In the genomic region with DNA sequence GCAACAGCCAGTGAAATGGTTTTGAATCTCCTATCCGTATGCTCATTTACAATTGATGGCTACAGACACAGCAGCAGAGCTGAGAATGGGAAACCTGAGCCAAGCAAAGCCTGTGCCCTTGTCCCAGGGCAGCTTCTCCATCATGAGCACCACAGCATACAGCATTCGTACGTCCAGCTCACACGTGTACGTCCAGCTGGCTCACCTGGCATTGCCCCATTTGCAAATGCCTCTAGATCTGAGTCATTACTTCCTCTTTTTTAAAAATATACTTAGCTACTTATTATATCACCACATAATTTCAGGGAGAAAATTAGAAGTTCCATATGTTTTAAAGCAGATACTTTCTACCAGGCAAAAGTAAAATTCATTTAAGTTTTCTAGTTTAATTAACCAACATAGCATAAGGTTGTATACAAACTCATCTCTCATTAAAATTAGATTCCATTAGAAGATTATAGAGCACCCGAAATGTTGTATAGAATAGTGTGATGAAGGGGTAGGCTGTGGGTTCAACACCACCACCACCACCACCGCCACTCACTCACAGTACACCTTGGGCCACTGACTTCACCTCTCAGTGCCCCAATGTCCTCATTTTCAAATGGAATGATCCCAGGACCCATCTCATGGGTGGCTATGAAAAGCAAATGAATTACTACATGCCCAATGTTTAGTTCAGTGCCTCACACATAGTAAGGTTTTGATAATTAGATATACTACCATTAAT, we compare ENCODE assay signal across 12 cellular contexts. TPM values are rescaled to one million over a fixed set of nuclear protein-coding genes. Genes with fewer than 3 reads are reported as not detected.
DNase-seq lines count a peak whose midpoint lies in the region; ATAC-seq, FAIRE-seq and TF ChIP-seq lines count a peak whose summit lies in the region.
"Had no signal": no experiment of that assay in that cellular context is flagged by ENCODE, and none has a peak within 500 bp of the region (broad histone marks: within the 10 kb centered on the region; RNA-seq: fewer than 3 reads in every experiment).

No MANE protein-coding gene starts in this region.

- H3K23ac ChIP-seq in IMR-90 (ENCODE audit: low read depth, low read length): no peak overlapping the region
- H3K23ac ChIP-seq in H1 (ENCODE audit: insufficient read length): no peak overlapping the region

- TF ChIP-seq RAD21 in IMR-90 (IDR thresholded peaks at IDR 0.05; ENCODE audit: low read length) (no peak), H1 (IDR thresholded peaks at IDR 0.05 in 1 of 2, conservative IDR thresholded peaks at IDR 0.05 in 1 of 2; ENCODE audit: low read depth in 2 of 2, low read length in 2 of 2) (no peak)

- H2BK5ac ChIP-seq in IMR-90 (ENCODE audit: low read depth, low read length, poor library complexity, severe bottlenecking) (no peak overlapping the region), H1 (ENCODE audit: low read depth, low read length) (no peak overlapping the region)

- no peak overlapping the region for H2BK12ac ChIP-seq in H1 (ENCODE audit: low read depth, low read length)

- no peak overlapping the region for H3K9ac ChIP-seq in IMR-90 (ENCODE audit: low read depth, low read length)
- H3K9ac ChIP-seq in H1 (replicated peaks in 1 of 4; ENCODE audit: extremely low read depth in 1 of 4, low read depth in 3 of 4, low read length in 3 of 4): no peak overlapping the region
- H3K9ac ChIP-seq: KMS-11 had no signal

- no peak overlapping the region for H4K8ac ChIP-seq in IMR-90 (ENCODE audit: low read depth in 2 of 2, low read length in 2 of 2)
- H4K8ac ChIP-seq in H1 (ENCODE audit: extremely low read depth, insufficient read depth, low read length): no peak overlapping the region

- H3K9me1 ChIP-seq in IMR-90 (ENCODE audit: insufficient read depth, low read length): no peaks in the 10 kb centered on the region

- H2BK15ac ChIP-seq in IMR-90 (ENCODE audit: low read depth, low read length) (no peak overlapping the region), H1 (ENCODE audit: low read length) (no peak overlapping the region)

- H3K79me2 ChIP-seq in H1 (ENCODE audit: control insufficient read depth in 1 of 2, insufficient read depth in 2 of 2, low read length in 2 of 2): no peaks in the 10 kb centered on the region

- CTCF ChIA-PET in IMR-90 (lab: Yijun Ruan, JAX): no interaction called here
- CTCF ChIA-PET in H1 (lab: Charles Lee; ENCODE audit: partially characterized antibody): interaction anchor here (0.5 to 6.1 kb wide), 4 partner anchors 7 to 395 kb away, joined by 3 to 50 read pairs (median 3); no protein-coding TSS in a partner anchor

- no peak overlapping the region for H2BK20ac ChIP-seq in IMR-90 (ENCODE audit: low read depth, low read length)
- no peak overlapping the region for H2BK20ac ChIP-seq in H1 (ENCODE audit: low read length)

- H3K18ac ChIP-seq in IMR-90 (ENCODE audit: low read depth, low read length) (no peak overlapping the region), H1 (ENCODE audit: extremely low read depth, low read length) (no peak overlapping the region)

- no peak overlapping the region for H3K4me2 ChIP-seq in IMR-90 (ENCODE audit: low read depth, low read length)
- H3K4me2 ChIP-seq in H1 (ENCODE audit: insufficient read depth in 1 of 2, low read depth in 2 of 2, low read length in 2 of 2): no peak overlapping the region
- H3K4me2 ChIP-seq: KMS-11 had no signal

- no peak overlapping the region for H3K4me3 ChIP-seq in IMR-90 (ENCODE audit: insufficient read depth, low read depth, low read length)
- H3K4me3 ChIP-seq in H1 (ENCODE audit: extremely low read depth in 1 of 4, insufficient read depth in 2 of 4, low read depth in 3 of 4, low read length in 4 of 4): no peak overlapping the region
- H3K4me3 ChIP-seq in left lung: no peak overlapping the region
- H3K4me3 ChIP-seq in ovary: no peak overlapping the region
- H3K4me3 ChIP-seq in lower lobe of right lung: no peak overlapping the region

- TF ChIP-seq EP300 in H1 (IDR thresholded peaks at IDR 0.05; ENCODE audit: borderline replicate concordance in 1 of 2, low read depth in 2 of 2, low read length in 2 of 2) (no peak), ovary (IDR thresholded peaks at IDR 0.05) (no peak)

- no peak for TF ChIP-seq POLR2A in IMR-90 (IDR thresholded peaks at IDR 0.05; ENCODE audit: low read depth, low read length)
- no peak for TF ChIP-seq POLR2A in H1 (IDR thresholded peaks at IDR 0.05; ENCODE audit: control extremely low read depth in 1 of 2, low read depth in 2 of 2, low read length in 2 of 2)
- no peak for TF ChIP-seq POLR2A in ovary (IDR thresholded peaks at IDR 0.05)

- H3K36me3 ChIP-seq in IMR-90 (ENCODE audit: control insufficient read depth, insufficient read depth, low read length) (no peaks in the 10 kb centered on the region), H1 (ENCODE audit: control insufficient read depth in 2 of 4, insufficient read depth in 4 of 4, low read length in 3 of 4) (no peaks in the 10 kb centered on the region), left lung (no peaks in the 10 kb centered on the region), ovary (no peaks in the 10 kb centered on the region), lower lobe of right lung (no peaks in the 10 kb centered on the region)

- intact Hi-C loops in IMR-90 (cut with micrococcal nuclease): no loop called here
- intact Hi-C loops in left lung (cut with DNase I): no loop called here
- intact Hi-C loops in ovary (cut with DNase I): loop anchor here in 2 of 4 donors (10.0 kb wide), 3 partner anchors 177 to 527 kb away; no protein-coding TSS in a partner anchor
- intact Hi-C loops in lower lobe of right lung (cut with DNase I): no loop called here

- no peak overlapping the region for H4K5ac ChIP-seq in IMR-90 (ENCODE audit: low read depth, low read length)
- no peak overlapping the region for H4K5ac ChIP-seq in H1 (ENCODE audit: insufficient read length, low read depth, low read length)

- H3K9me3 ChIP-seq in IMR-90 (ENCODE audit: control insufficient read depth, insufficient read depth, low read length) (peaks cover 4% of the 10 kb centered on the region; the same call in 1 of the 2 replicates), H1 (ENCODE audit: insufficient read depth in 2 of 2, low read depth in 1 of 2, low read length in 1 of 2) (no peaks in the 10 kb centered on the region), left lung (peaks cover 0 to 10% of the 10 kb centered on the region in 2 donors), ovary (peaks cover 0 to 5% of the 10 kb centered on the region in 2 donors), lower lobe of right lung (peaks cover 6% of the 10 kb centered on the region)

- dilution Hi-C loops in IMR-90 (cut with HindIII; ENCODE audit: low sequenced_read_pairs, unreplicated experiment): no loop called here

- H2AFZ ChIP-seq in IMR-90 (replicated peaks; ENCODE audit: low read length, poor library complexity) (no peak overlapping the region), H1 (ENCODE audit: low read length) (no peak overlapping the region)

- DNase-seq in IMR-90: peak; percentile 61
- DNase-seq in H1 (ENCODE audit: low read depth in 1 of 2, low spot score in 2 of 2): no peak
- no peak for DNase-seq in NCI-H2171 treated with DMSO at 0.1 percent for 48 hours (lab: John Stamatoyannopoulos, UW)
- DNase-seq in left lung: no peak
- DNase-seq in ovary: no peak
- no peak for DNase-seq in lower lobe of right lung
- DNase-seq: activated CD4-positive, CD25-positive, alpha-beta regulatory T cell; DND-41; effector CD4-positive, alpha-beta T cell had no signal

- H3K14ac ChIP-seq in IMR-90 (replicated peaks; ENCODE audit: low read depth, low read length) (no peak overlapping the region), H1 (ENCODE audit: insufficient read length) (no peak overlapping the region)

- no peak overlapping the region for H3K4ac ChIP-seq in IMR-90 (ENCODE audit: low read depth, low read length)
- H3K4ac ChIP-seq in H1 (replicated peaks; ENCODE audit: insufficient read length, low read depth, low read length): no peak overlapping the region

- FAIRE-seq in H1 (lab: Jason Lieb, UNC): no peak

- no peak overlapping the region for H2BK120ac ChIP-seq in IMR-90 (ENCODE audit: low read depth, low read length)
- no peak overlapping the region for H2BK120ac ChIP-seq in H1 (replicated peaks; ENCODE audit: low read depth, low read length)

- no peak overlapping the region for H2AK9ac ChIP-seq in IMR-90 (replicated peaks; ENCODE audit: low read depth, low read length, poor library complexity)

- H3K56ac ChIP-seq in IMR-90 (ENCODE audit: extremely low read depth, insufficient read depth, low read length): no peak overlapping the region
- H3K56ac ChIP-seq in H1 (replicated peaks; ENCODE audit: insufficient read length, low read depth, low read length): no peak overlapping the region

- H3K27me3 ChIP-seq in IMR-90 (ENCODE audit: control insufficient read depth, insufficient read depth, low read length) (peaks cover 3% of the 10 kb centered on the region; the same call in 1 of the 2 replicates), H1 (replicated peaks in 1 of 4; ENCODE audit: control insufficient read depth in 3 of 4, extremely low read depth in 1 of 4, insufficient read depth in 3 of 4, low read length in 3 of 4) (no peaks in the 10 kb centered on the region), left lung (no peaks in the 10 kb centered on the region), ovary (no peaks in the 10 kb centered on the region), lower lobe of right lung (ENCODE audit: low read depth) (no peaks in the 10 kb centered on the region)

- in situ Hi-C loops in IMR-90 (cut with MboI; ENCODE audit: low sequenced_read_pairs): no loop called here

- no TSS peak for BruUV-seq in IMR-90 (replicated peaks; lab: Mats Ljungman, UMichigan)

- H2AK5ac ChIP-seq in IMR-90 (ENCODE audit: low read depth, low read length) (no peak overlapping the region), H1 (ENCODE audit: low read depth, low read length) (no peak overlapping the region)

- POLR2A ChIA-PET in IMR-90 (lab: Charles Lee; ENCODE audit: unreplicated experiment) (no interaction called here), H1 (lab: Charles Lee; ENCODE audit: partially characterized antibody) (no interaction called here)

- 88% methylated on average over 1 of the region's 7 CpGs; no CpG with 5 or more reads in 1 of the 2 experiments for WGBS in IMR-90 (ENCODE audit: extremely low coverage in 2 of 2, insufficient read length in 1 of 2), 2 experiments
- WGBS in H1 (ENCODE audit: extremely low coverage in 1 of 2, insufficient coverage in 1 of 2, insufficient read length in 1 of 2, insufficient replicate concordance in 2 of 2, low coverage in 1 of 2, low lambda C conversion rate in 2 of 2, missing lambda C conversion rate in 1 of 2), 2 experiments: 90% methylated on average over 7 of the region's 7 CpGs; no CpG with 5 or more reads in 1 of the 2 experiments
- 51 to 68% (median 58%) methylated on average over 7 of the region's 7 CpGs for WGBS in ovary, 3 donors

- H3K4me1 ChIP-seq in IMR-90 (ENCODE audit: control insufficient read depth, insufficient read depth, low read length): 0 out of 2 replicates have a peak, but pooled peaks cover 1% of the 10 kb centered on the region
- H3K4me1 ChIP-seq in H1 (replicated peaks in 1 of 4; ENCODE audit: control insufficient read depth in 3 of 4, insufficient read depth in 4 of 4, low read length in 3 of 4): no peaks in the 10 kb centered on the region
- H3K4me1 ChIP-seq in left lung: peaks cover 12 to 26% of the 10 kb centered on the region in 2 donors
- no peaks in the 10 kb centered on the region for H3K4me1 ChIP-seq in ovary (ENCODE audit: insufficient read depth)
- peaks cover 7% of the 10 kb centered on the region for H3K4me1 ChIP-seq in lower lobe of right lung

- H4K91ac ChIP-seq in IMR-90 (ENCODE audit: insufficient read depth, low read depth, low read length) (no peak overlapping the region), H1 (replicated peaks; ENCODE audit: insufficient read length, low read length) (peak overlapping the region; percentile 37)

- H3K79me1 ChIP-seq in IMR-90 (ENCODE audit: low read depth in 1 of 2, low read length in 2 of 2) (no peaks in the 10 kb centered on the region), H1 (ENCODE audit: low read depth, low read length) (no peaks in the 10 kb centered on the region)

- ATAC-seq in GM18499 (IDR thresholded peaks at IDR 0.05; ENCODE audit: insufficient read depth, unreplicated experiment): peak; percentile 83
- ATAC-seq in GM21825 (IDR thresholded peaks at IDR 0.05; ENCODE audit: unreplicated experiment): peak; percentile 90
- ATAC-seq in IMR-90 (ENCODE audit: low read depth): no peak
- ATAC-seq in left lung: no peak
- ATAC-seq in lower lobe of right lung: no peak

- H3K27ac ChIP-seq in IMR-90 (ENCODE audit: insufficient read depth, low read length): no peak overlapping the region
- no peak overlapping the region for H3K27ac ChIP-seq in H1 (ENCODE audit: low read depth, low read length)
- no peak overlapping the region for H3K27ac ChIP-seq in left lung
- H3K27ac ChIP-seq in ovary: no peak overlapping the region
- H3K27ac ChIP-seq in lower lobe of right lung: no peak overlapping the region
- H3K27ac ChIP-seq: KMS-11 had no signal

- no peaks in the 10 kb centered on the region for H3K23me2 ChIP-seq in H1 (ENCODE audit: low read depth, low read length)

- TF ChIP-seq CTCF in IMR-90 (conservative IDR thresholded peaks at IDR 0.05; ENCODE audit: low read depth, low read length) (no peak), H1 (IDR thresholded peaks at IDR 0.05; ENCODE audit: control extremely low read depth in 1 of 3, insufficient read depth in 1 of 3, low read depth in 1 of 3, low read length in 3 of 3) (no peak), left lung (IDR thresholded peaks at IDR 0.05) (no peak), ovary (IDR thresholded peaks at IDR 0.05) (no peak), lower lobe of right lung (IDR thresholded peaks at IDR 0.05) (no peak)

- H4K20me1 ChIP-seq in IMR-90 (ENCODE audit: insufficient read depth, low read length): no peaks in the 10 kb centered on the region
- H4K20me1 ChIP-seq in H1 (replicated peaks in 1 of 2; ENCODE audit: control insufficient read depth in 1 of 2, insufficient read depth in 2 of 2, low read length in 2 of 2): no peaks in the 10 kb centered on the region

RNA-seq across cellular contexts. Expression of gene TMEM177, which starts 31.4 kb away (rescaled TPM):
- total RNA-seq in IMR-90 (2012; rRNA removed) (6.8 and 7.8 TPM in 2 replicates), left lung (1 to 10 TPM; 7.5 to 9.7 TPM), ovary (10 to 100 TPM in 5 of 7 donors, 1 to 10 TPM in 2; 5.7 to 19.0 (median 11.7) TPM), lower lobe of right lung (5.8 TPM)
- polyA plus RNA-seq in IMR-90 (2012; rRNA removed) (8.2 and 8.7 TPM in 2 replicates), H1 (2011; rRNA removed) (84.9 and 86.7 TPM in 2 replicates), ovary (1 to 10 TPM; 5.9 to 8.5 TPM)
- 7.2 and 12.6 TPM in 2 replicates for polyA plus RNA-seq in IMR-90 (2012; cell fraction: cytosol; rRNA removed)
- 4.4 and 6.8 TPM in 2 replicates for polyA plus RNA-seq in IMR-90 (2012; cell fraction: nucleus; rRNA removed; ENCODE audit: low replicate concordance)
- 43.4 and 47.0 TPM in 2 replicates for total RNA-seq in H1 (2021; fragmentation: NEBNext Ultra II Directional; extraction: Animal tissue kit (Norgen Biotek cat#: 25700))
- polyA plus RNA-seq in H1 (2011; cell fraction: cytosol; rRNA removed): 67.7 TPM
- polyA plus RNA-seq in H1 (2011; cell fraction: nucleus; rRNA removed): 54.9 TPM
- 23.4 to 46.6 TPM (median 44.7 TPM) in 4 replicates for polyA plus RNA-seq in H1 (2012, experiment 1 of 2)
- polyA plus RNA-seq in H1 (2012, experiment 2 of 2): 51.9 TPM
- 29.3 TPM for polyA plus RNA-seq in H1 (2013, experiment 1 of 2)
- 28.9 TPM for polyA plus RNA-seq in H1 (2013, experiment 2 of 2)
- polyA minus RNA-seq in H1 (2011; rRNA and poly(A)+ RNA removed): 32.5 and 34.3 TPM in 2 replicates
- 16.4 TPM for polyA minus RNA-seq in H1 (2011; cell fraction: cytosol; rRNA and poly(A)+ RNA removed)
- polyA minus RNA-seq in H1 (2011; cell fraction: nucleus; rRNA and poly(A)+ RNA removed): 35.0 TPM

Comparison
In these comparisons a context has a peak if more than half of its experiments do, and no peak if none do; other contexts are left out.
1. ATAC-seq: peak in GM18499 (single experiment) and GM21825 (single experiment); none in IMR-90 (single experiment), left lung (single experiment) and lower lobe of right lung (0 of 2).